Comparison of ENCODE assay signal across 1 cellular context in the genomic region with DNA sequence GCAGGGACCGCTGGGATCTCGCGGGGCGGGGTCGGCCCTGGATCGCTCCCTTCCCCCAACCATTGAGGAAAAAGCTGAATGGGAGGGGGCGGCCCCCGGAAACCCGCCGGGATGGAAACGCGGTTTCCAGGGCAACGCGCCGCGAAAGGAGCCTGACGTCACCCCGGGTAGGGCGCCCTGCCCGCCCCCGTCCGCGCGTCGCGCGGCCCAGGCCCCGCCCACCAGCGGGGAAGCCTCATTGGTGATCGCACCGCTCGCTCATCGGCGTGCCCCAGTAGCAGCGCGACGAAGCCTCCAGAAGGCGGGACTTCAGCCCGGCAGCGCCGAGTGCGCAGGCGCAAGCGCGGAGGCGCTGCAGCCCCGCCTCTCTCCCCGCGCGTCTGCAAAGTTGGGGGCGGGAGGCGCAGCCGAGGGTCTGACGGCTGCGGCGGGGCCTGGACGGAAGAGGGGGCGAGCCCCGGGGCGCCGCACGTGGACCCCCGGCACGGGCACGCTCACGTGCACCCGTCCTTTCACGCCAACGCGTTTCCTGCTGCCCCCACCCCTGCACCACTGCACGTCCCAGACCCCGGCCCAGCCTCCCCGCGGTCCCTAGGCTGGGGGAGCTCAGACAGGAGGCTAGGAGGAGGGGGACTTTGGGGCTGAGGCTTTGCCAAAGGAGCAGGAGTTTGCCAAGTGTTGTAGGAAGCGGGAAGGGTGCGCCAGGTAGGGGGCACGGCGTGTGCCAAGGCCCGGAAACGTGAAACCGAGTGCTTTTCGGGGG.
TF ChIP-seq lines count a peak whose summit lies in the region.

No MANE protein-coding gene starts in this region.

TF ChIP-seq in GM12878, 131 proteins besides CTCF, POLR2A, EP300 and RAD21 (continues in another document):
- TF ChIP-seq HSF1 (IDR thresholded peaks at IDR 0.05; ENCODE audit: low read depth, low read length), result no peak
- no peak for TF ChIP-seq HDGF (IDR thresholded peaks at IDR 0.05)
- 0 out of 4 replicates have a peak, but pooled peaks of 1 of the 2 experiments have one; percentile 60 for TF ChIP-seq SRF (IDR thresholded peaks at IDR 0.05; ENCODE audit: low read depth in 2 of 2, low read length in 2 of 2)
- TF ChIP-seq, protein P1, sequence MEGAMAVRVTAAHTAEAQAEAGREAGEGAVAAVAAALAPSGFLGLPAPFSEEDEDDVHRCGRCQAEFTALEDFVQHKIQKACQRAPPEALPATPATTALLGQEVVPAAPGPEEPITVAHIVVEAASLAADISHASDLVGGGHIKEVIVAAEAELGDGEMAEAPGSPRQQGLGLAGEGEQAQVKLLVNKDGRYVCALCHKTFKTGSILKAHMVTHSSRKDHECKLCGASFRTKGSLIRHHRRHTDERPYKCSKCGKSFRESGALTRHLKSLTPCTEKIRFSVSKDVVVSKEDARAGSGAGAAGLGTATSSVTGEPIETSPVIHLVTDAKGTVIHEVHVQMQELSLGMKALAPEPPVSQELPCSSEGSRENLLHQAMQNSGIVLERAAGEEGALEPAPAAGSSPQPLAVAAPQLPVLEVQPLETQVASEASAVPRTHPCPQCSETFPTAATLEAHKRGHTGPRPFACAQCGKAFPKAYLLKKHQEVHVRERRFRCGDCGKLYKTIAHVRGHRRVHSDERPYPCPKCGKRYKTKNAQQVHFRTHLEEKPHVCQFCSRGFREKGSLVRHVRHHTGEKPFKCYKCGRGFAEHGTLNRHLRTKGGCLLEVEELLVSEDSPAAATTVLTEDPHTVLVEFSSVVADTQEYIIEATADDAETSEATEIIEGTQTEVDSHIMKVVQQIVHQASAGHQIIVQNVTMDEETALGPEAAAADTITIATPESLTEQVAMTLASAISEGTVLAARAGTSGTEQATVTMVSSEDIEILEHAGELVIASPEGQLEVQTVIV (IDR thresholded peaks at IDR 0.05; ENCODE audit: borderline replicate concordance, partially characterized antibody), result no peak
- no peak for TF ChIP-seq PAX5 (IDR thresholded peaks at IDR 0.05; ENCODE audit: borderline replicate concordance, low read depth, low read length)
- TF ChIP-seq, protein P2, sequence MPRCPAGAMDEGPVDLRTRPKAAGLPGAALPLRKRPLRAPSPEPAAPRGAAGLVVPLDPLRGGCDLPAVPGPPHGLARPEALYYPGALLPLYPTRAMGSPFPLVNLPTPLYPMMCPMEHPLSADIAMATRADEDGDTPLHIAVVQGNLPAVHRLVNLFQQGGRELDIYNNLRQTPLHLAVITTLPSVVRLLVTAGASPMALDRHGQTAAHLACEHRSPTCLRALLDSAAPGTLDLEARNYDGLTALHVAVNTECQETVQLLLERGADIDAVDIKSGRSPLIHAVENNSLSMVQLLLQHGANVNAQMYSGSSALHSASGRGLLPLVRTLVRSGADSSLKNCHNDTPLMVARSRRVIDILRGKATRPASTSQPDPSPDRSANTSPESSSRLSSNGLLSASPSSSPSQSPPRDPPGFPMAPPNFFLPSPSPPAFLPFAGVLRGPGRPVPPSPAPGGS (IDR thresholded peaks at IDR 0.05; ENCODE audit: borderline replicate concordance, insufficient read depth, low read depth, low read length, poor library complexity, severe bottlenecking), result no peak
- peak; percentile 50 for TF ChIP-seq JUND (IDR thresholded peaks at IDR 0.05; ENCODE audit: low read depth, low read length)
- no peak for TF ChIP-seq POLR2AphosphoS5 (IDR thresholded peaks at IDR 0.05; ENCODE audit: low read length)
- no peak for TF ChIP-seq NR2C1 (IDR thresholded peaks at IDR 0.05)
- no peak for TF ChIP-seq NR2C2 (IDR thresholded peaks at IDR 0.05; ENCODE audit: borderline replicate concordance, control insufficient read depth, insufficient read length, low read depth)
- no peak for TF ChIP-seq ZSCAN29 (IDR thresholded peaks at IDR 0.05)
- TF ChIP-seq STAT1 (conservative IDR thresholded peaks at IDR 0.05), result no peak
- TF ChIP-seq MXI1 (IDR thresholded peaks at IDR 0.05; ENCODE audit: low read depth, low read length), result peak; percentile 46; the same call in 1 of the 2 replicates
- TF ChIP-seq DPF2 (IDR thresholded peaks at IDR 0.05), result peak; percentile 98
- TF ChIP-seq EZH2 (IDR thresholded peaks at IDR 0.05; ENCODE audit: borderline replicate concordance, control insufficient read depth, low read depth, low read length), result no peak
- TF ChIP-seq ATF7 (IDR thresholded peaks at IDR 0.05; ENCODE audit: low read depth), result peak; percentile 87
- peak; percentile 59 for TF ChIP-seq CREM (IDR thresholded peaks at IDR 0.05; ENCODE audit: low read depth)
- TF ChIP-seq SMARCA5 (IDR thresholded peaks at IDR 0.05), result 0 out of 2 replicates have a peak, but pooled peaks have one; percentile 19
- no peak for TF ChIP-seq EED (IDR thresholded peaks at IDR 0.05; ENCODE audit: low read depth)
- TF ChIP-seq ZBTB4 (CRISPR knock-in tag; IDR thresholded peaks at IDR 0.05), result no peak
- peak; percentile 97 to 100 for TF ChIP-seq BHLHE40 (IDR thresholded peaks at IDR 0.05; ENCODE audit: borderline replicate concordance in 1 of 2, low read depth in 2 of 2, low read length in 1 of 2)
- no peak; the same call in 1 of the 2 replicates for TF ChIP-seq YY1 (IDR thresholded peaks at IDR 0.05; ENCODE audit: low read depth, low read length)
- TF ChIP-seq TCF12 (IDR thresholded peaks at IDR 0.05; ENCODE audit: low read depth, low read length), result no peak
- no peak for TF ChIP-seq WRNIP1 (IDR thresholded peaks at IDR 0.05; ENCODE audit: borderline replicate concordance, low read depth, low read length)
- peak; percentile 36; the same call in 1 of the 2 replicates for TF ChIP-seq GATAD2B (conservative IDR thresholded peaks at IDR 0.05; ENCODE audit: low read depth)
- TF ChIP-seq RB1 (IDR thresholded peaks at IDR 0.05; ENCODE audit: borderline replicate concordance), result no peak
- peak; percentile 51 for TF ChIP-seq FOS (IDR thresholded peaks at IDR 0.05; ENCODE audit: borderline replicate concordance, extremely low read depth, insufficient read length)
- TF ChIP-seq MEF2A (IDR thresholded peaks at IDR 0.05; ENCODE audit: insufficient read depth, low read depth, low read length), result 0 out of 2 replicates have a peak, but pooled peaks have one; percentile 4
- no peak for TF ChIP-seq E2F4 (IDR thresholded peaks at IDR 0.05; ENCODE audit: low read depth, low read length)
- peak; percentile 76 for TF ChIP-seq NRF1 (conservative IDR thresholded peaks at IDR 0.05; ENCODE audit: low read depth, low read length)
- peak in 1 of 2 experiments; percentile 15; a peak in 1 of 4 replicates for TF ChIP-seq ETV6 (conservative IDR thresholded peaks at IDR 0.05 in 1 of 2, IDR thresholded peaks at IDR 0.05 in 1 of 2; ENCODE audit: borderline replicate concordance in 1 of 2, low read depth in 1 of 2)
- TF ChIP-seq, protein P3, sequence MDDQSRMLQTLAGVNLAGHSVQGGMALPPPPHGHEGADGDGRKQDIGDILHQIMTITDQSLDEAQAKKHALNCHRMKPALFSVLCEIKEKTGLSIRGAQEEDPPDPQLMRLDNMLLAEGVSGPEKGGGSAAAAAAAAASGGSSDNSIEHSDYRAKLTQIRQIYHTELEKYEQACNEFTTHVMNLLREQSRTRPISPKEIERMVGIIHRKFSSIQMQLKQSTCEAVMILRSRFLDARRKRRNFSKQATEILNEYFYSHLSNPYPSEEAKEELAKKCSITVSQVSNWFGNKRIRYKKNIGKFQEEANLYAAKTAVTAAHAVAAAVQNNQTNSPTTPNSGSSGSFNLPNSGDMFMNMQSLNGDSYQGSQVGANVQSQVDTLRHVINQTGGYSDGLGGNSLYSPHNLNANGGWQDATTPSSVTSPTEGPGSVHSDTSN (IDR thresholded peaks at IDR 0.05; ENCODE audit: insufficient replicate concordance, low read depth, low read length), result peak; percentile 98
- TF ChIP-seq BCL11A (IDR thresholded peaks at IDR 0.05; ENCODE audit: low read depth, low read length), result no peak
- TF ChIP-seq, protein P4, sequence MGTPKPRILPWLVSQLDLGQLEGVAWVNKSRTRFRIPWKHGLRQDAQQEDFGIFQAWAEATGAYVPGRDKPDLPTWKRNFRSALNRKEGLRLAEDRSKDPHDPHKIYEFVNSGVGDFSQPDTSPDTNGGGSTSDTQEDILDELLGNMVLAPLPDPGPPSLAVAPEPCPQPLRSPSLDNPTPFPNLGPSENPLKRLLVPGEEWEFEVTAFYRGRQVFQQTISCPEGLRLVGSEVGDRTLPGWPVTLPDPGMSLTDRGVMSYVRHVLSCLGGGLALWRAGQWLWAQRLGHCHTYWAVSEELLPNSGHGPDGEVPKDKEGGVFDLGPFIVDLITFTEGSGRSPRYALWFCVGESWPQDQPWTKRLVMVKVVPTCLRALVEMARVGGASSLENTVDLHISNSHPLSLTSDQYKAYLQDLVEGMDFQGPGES (IDR thresholded peaks at IDR 0.05), result peak; percentile 82
- no peak for TF ChIP-seq IRF5 (IDR thresholded peaks at IDR 0.05; ENCODE audit: borderline replicate concordance)
- TF ChIP-seq CHD2 (IDR thresholded peaks at IDR 0.05; ENCODE audit: borderline replicate concordance, low read depth, low read length), result peak; percentile 93
- TF ChIP-seq ZNF24 (IDR thresholded peaks at IDR 0.05), result no peak
- peak; percentile 65; the same call in 1 of the 2 replicates for TF ChIP-seq IKZF1 (conservative IDR thresholded peaks at IDR 0.05)
- TF ChIP-seq IKZF2 (IDR thresholded peaks at IDR 0.05), result no peak; a peak in 1 of 4 replicates
- 0 out of 3 replicates have a peak, but pooled peaks have one; percentile 26 for TF ChIP-seq POU2F2 (IDR thresholded peaks at IDR 0.05; ENCODE audit: borderline replicate concordance, low read depth, low read length)
- TF ChIP-seq, protein P5, sequence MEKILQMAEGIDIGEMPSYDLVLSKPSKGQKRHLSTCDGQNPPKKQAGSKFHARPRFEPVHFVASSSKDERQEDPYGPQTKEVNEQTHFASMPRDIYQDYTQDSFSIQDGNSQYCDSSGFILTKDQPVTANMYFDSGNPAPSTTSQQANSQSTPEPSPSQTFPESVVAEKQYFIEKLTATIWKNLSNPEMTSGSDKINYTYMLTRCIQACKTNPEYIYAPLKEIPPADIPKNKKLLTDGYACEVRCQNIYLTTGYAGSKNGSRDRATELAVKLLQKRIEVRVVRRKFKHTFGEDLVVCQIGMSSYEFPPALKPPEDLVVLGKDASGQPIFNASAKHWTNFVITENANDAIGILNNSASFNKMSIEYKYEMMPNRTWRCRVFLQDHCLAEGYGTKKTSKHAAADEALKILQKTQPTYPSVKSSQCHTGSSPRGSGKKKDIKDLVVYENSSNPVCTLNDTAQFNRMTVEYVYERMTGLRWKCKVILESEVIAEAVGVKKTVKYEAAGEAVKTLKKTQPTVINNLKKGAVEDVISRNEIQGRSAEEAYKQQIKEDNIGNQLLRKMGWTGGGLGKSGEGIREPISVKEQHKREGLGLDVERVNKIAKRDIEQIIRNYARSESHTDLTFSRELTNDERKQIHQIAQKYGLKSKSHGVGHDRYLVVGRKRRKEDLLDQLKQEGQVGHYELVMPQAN (conservative IDR thresholded peaks at IDR 0.05), result peak; percentile 62; the same call in 1 of the 2 replicates
- TF ChIP-seq SIX5 (IDR thresholded peaks at IDR 0.05; ENCODE audit: low read depth, low read length, severe bottlenecking), result peak; percentile 5
- peak; percentile 59; the same call in 1 of the 2 replicates for TF ChIP-seq MAX (IDR thresholded peaks at IDR 0.05; ENCODE audit: low read depth, low read length)
- peak in 1 of 2 experiments; percentile 84; a peak in 2 of 3 replicates for TF ChIP-seq EGR1 (IDR thresholded peaks at IDR 0.05; ENCODE audit: borderline replicate concordance in 1 of 2, low read depth in 2 of 2, low read length in 2 of 2)
